31 cellular contexts compared by ENCODE assay signal in genomic region chr2:180847073-180847472, GRCh38.
DNase-seq lines count a peak whose midpoint lies in the region; ATAC-seq and TF ChIP-seq lines count a peak whose summit lies in the region.
"Had no signal": no experiment of that assay in that cellular context is flagged by ENCODE, and none has a peak within 500 bp of the region (broad histone marks: within the 10 kb centered on the region; RNA-seq: fewer than 3 reads in every experiment).

No MANE protein-coding gene starts in this region.

- no TSS peak for BruUV-seq in OCI-LY7 (replicated peaks; lab: Mats Ljungman, UMichigan)

- H4K20me1 ChIP-seq in GM23248 (ENCODE audit: insufficient read depth) = no peaks in the 10 kb centered on the region
- no peaks in the 10 kb centered on the region for H4K20me1 ChIP-seq in OCI-LY7 (ENCODE audit: insufficient read depth, low read length)

- no peaks in the 10 kb centered on the region for H3K27me3 ChIP-seq in GM23248 (replicated peaks; ENCODE audit: insufficient read depth)
- H3K27me3 ChIP-seq in breast epithelium = no peaks in the 10 kb centered on the region
- H3K27me3 ChIP-seq in BE2C = no peaks in the 10 kb centered on the region
- H3K27me3 ChIP-seq: upper lobe of right lung had no signal

- H2AFZ ChIP-seq in GM23248 (no peak overlapping the region), OCI-LY7 (ENCODE audit: low read length) (no peak overlapping the region)

- H3K36me3 Mint-ChIP-seq in endothelial cell (ENCODE audit: low read depth, unreplicated experiment) = no peaks in the 10 kb centered on the region
- H3K36me3 Mint-ChIP-seq: naive thymus-derived CD8-positive, alpha-beta T cell; stimulated activated memory B cell treated with anti-CD40 and anti-IgM and Interleukin-4, amounts not matched to agents 10 μg/mL and 1 μg/mL and 100 μg/mL, for 72 hours; WTC11 had no signal

- TF ChIP-seq POLR2A in breast epithelium (IDR thresholded peaks at IDR 0.05) = no peak

- H3K36me3 ChIP-seq in GM23248 (ENCODE audit: low read depth) = no peaks in the 10 kb centered on the region
- no peaks in the 10 kb centered on the region for H3K36me3 ChIP-seq in OCI-LY7 (ENCODE audit: insufficient read depth, low read length)
- H3K36me3 ChIP-seq in breast epithelium = no peaks in the 10 kb centered on the region
- H3K36me3 ChIP-seq in BE2C = no peaks in the 10 kb centered on the region
- H3K36me3 ChIP-seq: heart right ventricle, lower lobe of right lung, upper lobe of right lung had no signal

- intact Hi-C loops in OCI-LY7 (cut with micrococcal nuclease; ENCODE audit: unreplicated experiment) (no loop called here), breast epithelium (cut with DNase I; ENCODE audit: low total_unique reads) (no loop called here)

- H3K9me3 Mint-ChIP-seq in endothelial cell (ENCODE audit: unreplicated experiment) = no peaks in the 10 kb centered on the region
- H3K9me3 Mint-ChIP-seq: activated CD4-positive, alpha-beta T cell treated with anti-CD3 and anti-CD28 coated beads, Interleukin-2, amount 10 ng/mL, durations not matched to agents 7 days and 5 days; activated naive CD8-positive, alpha-beta T cell treated with anti-CD3 and anti-CD28 coated beads, Interleukin-2, amount 50 U/mL, for 24 hours; naive thymus-derived CD8-positive, alpha-beta T cell; stimulated activated memory B cell treated with anti-CD40 and anti-IgM and Interleukin-4, amounts not matched to agents 10 μg/mL and 1 μg/mL and 100 μg/mL, for 72 hours; WTC11 had no signal

- POLR2A ChIA-PET in OCI-LY7 (lab: Charles Lee) = no interaction called here

- H3K4me2 ChIP-seq in GM23248 (ENCODE audit: unreplicated experiment) (no peak overlapping the region), OCI-LY7 (ENCODE audit: low read length) (no peak overlapping the region)

- no peak overlapping the region for H3K9ac ChIP-seq in GM23248

- H3K4me3 ChIP-seq in GM23248 = no peak overlapping the region
- H3K4me3 ChIP-seq in OCI-LY7 (ENCODE audit: low read depth, low read length, poor library complexity, severe bottlenecking) = no peak overlapping the region
- no peak overlapping the region for H3K4me3 ChIP-seq in breast epithelium
- no peak overlapping the region for H3K4me3 ChIP-seq in BE2C (ENCODE audit: low read depth, low read length)
- H3K4me3 ChIP-seq: heart right ventricle, lower lobe of right lung, upper lobe of right lung had no signal

- H3K4me1 ChIP-seq in GM23248 (ENCODE audit: insufficient read depth) (no peaks in the 10 kb centered on the region), OCI-LY7 (ENCODE audit: insufficient read depth, low read length, poor library complexity, severe bottlenecking) (no peaks in the 10 kb centered on the region), breast epithelium (no peaks in the 10 kb centered on the region), BE2C (no peaks in the 10 kb centered on the region)
- H3K4me1 ChIP-seq: heart right ventricle, lower lobe of right lung, upper lobe of right lung had no signal

- TF ChIP-seq CTCF in 22Rv1 (IDR thresholded peaks at IDR 0.05) (peak; percentile 15; the same call in 1 of the 2 replicates), OCI-LY7 (conservative IDR thresholded peaks at IDR 0.05; ENCODE audit: low read length) (0 out of 2 replicates have a peak, but pooled peaks have one; percentile 13), endothelial cell (IDR thresholded peaks at IDR 0.05; ENCODE audit: unreplicated experiment) (peak; percentile 40), breast epithelium (IDR thresholded peaks at IDR 0.05) (no peak), BE2C (IDR thresholded peaks at IDR 0.05; ENCODE audit: low read depth, low read length) (no peak)

- ATAC-seq in GM18502 (IDR thresholded peaks at IDR 0.05; ENCODE audit: poor library complexity, unreplicated experiment) = no peak
- ATAC-seq: activated naive CD8-positive, alpha-beta T cell treated with anti-CD3 and anti-CD28 coated beads, Interleukin-2, amount 50 U/mL, for 24 hours; heart right ventricle; lower lobe of right lung; naive thymus-derived CD8-positive, alpha-beta T cell; stimulated activated memory B cell treated with anti-CD40 and anti-IgM and Interleukin-4, amounts not matched to agents 10 μg/mL and 1 μg/mL and 100 μg/mL, for 72 hours; upper lobe of right lung; WTC11 had no signal

- H3K27ac ChIP-seq in 22Rv1 (no peak overlapping the region), GM23248 (no peak overlapping the region), OCI-LY7 (ENCODE audit: low read depth, low read length, poor library complexity, severe bottlenecking) (no peak overlapping the region), breast epithelium (no peak overlapping the region)
- H3K27ac ChIP-seq: heart right ventricle, lower lobe of right lung, upper lobe of right lung had no signal

- H3K9me2 ChIP-seq in GM23248 (ENCODE audit: insufficient read depth) = no peaks in the 10 kb centered on the region
- no peaks in the 10 kb centered on the region for H3K9me2 ChIP-seq in OCI-LY7 (ENCODE audit: insufficient read depth, low read length)

- no peaks in the 10 kb centered on the region for H3F3A ChIP-seq in GM23248 (ENCODE audit: insufficient read depth)

- peak; percentile 4 for DNase-seq in GM23248
- DNase-seq in OCI-LY7 (ENCODE audit: low spot score) = no peak
- DNase-seq in endothelial cell (ENCODE audit: low spot score) = no peak
- no peak for DNase-seq in germinal center (ENCODE audit: low spot score)
- no peak for DNase-seq in breast epithelium (ENCODE audit: low spot score in 2 of 2)
- DNase-seq in BE2C = no peak
- DNase-seq: activated CD4-positive, alpha-beta T cell treated with anti-CD3 and anti-CD28 coated beads, Interleukin-2, amount 10 ng/mL, durations not matched to agents 7 days and 5 days; activated naive CD8-positive, alpha-beta T cell treated with anti-CD3 and anti-CD28 coated beads, Interleukin-2, amount 50 U/mL, for 24 hours; activated T-cell treated with anti-CD3 and anti-CD28 coated beads, Interleukin-2, amount 50 U/mL, for 48 hours; C1 segment of cervical spinal cord; EL; erythroblast; foreskin fibroblast; GOT3; heart right ventricle; kidney glomerular epithelial cell; lower lobe of right lung; naive thymus-derived CD8-positive, alpha-beta T cell; NCI-H1417; NCI-H2081 treated with DMSO at 0.1 percent for 48 hours; NK-92 treated with Interleukin-12 subunit alpha and Interleukin-12 subunit beta, amount 100 ng/mL, for 24 hours; retina; stimulated activated CD4-positive, alpha-beta T cell treated with anti-CD3 and anti-CD28 coated beads, Interleukin-4, amount 100 ng/mL, for 4 hours; substantia nigra; SW 1271; T1000; upper lobe of right lung had no signal

- no peaks in the 10 kb centered on the region for H3K4me1 Mint-ChIP-seq in endothelial cell (ENCODE audit: unreplicated experiment)
- H3K4me1 Mint-ChIP-seq: activated CD4-positive, alpha-beta T cell treated with anti-CD3 and anti-CD28 coated beads, Interleukin-2, amount 10 ng/mL, durations not matched to agents 7 days and 5 days; activated naive CD8-positive, alpha-beta T cell treated with anti-CD3 and anti-CD28 coated beads, Interleukin-2, amount 50 U/mL, for 24 hours; naive thymus-derived CD8-positive, alpha-beta T cell; stimulated activated memory B cell treated with anti-CD40 and anti-IgM and Interleukin-4, amounts not matched to agents 10 μg/mL and 1 μg/mL and 100 μg/mL, for 72 hours had no signal

- H3K79me2 ChIP-seq in GM23248 (ENCODE audit: insufficient read depth) = no peaks in the 10 kb centered on the region
- H3K79me2 ChIP-seq in OCI-LY7 (ENCODE audit: insufficient read depth, low read depth, low read length) = no peaks in the 10 kb centered on the region

- no peak overlapping the region for H3K27ac Mint-ChIP-seq in endothelial cell (ENCODE audit: unreplicated experiment)
- H3K27ac Mint-ChIP-seq: activated CD4-positive, alpha-beta T cell treated with anti-CD3 and anti-CD28 coated beads, Interleukin-2, amount 10 ng/mL, durations not matched to agents 7 days and 5 days; activated naive CD8-positive, alpha-beta T cell treated with anti-CD3 and anti-CD28 coated beads, Interleukin-2, amount 50 U/mL, for 24 hours; naive thymus-derived CD8-positive, alpha-beta T cell; stimulated activated memory B cell treated with anti-CD40 and anti-IgM and Interleukin-4, amounts not matched to agents 10 μg/mL and 1 μg/mL and 100 μg/mL, for 72 hours; WTC11 had no signal

- no peaks in the 10 kb centered on the region for H3K27me3 Mint-ChIP-seq in endothelial cell (ENCODE audit: unreplicated experiment)
- H3K27me3 Mint-ChIP-seq: activated CD4-positive, alpha-beta T cell treated with anti-CD3 and anti-CD28 coated beads, Interleukin-2, amount 10 ng/mL, durations not matched to agents 7 days and 5 days; activated naive CD8-positive, alpha-beta T cell treated with anti-CD3 and anti-CD28 coated beads, Interleukin-2, amount 50 U/mL, for 24 hours; stimulated activated memory B cell treated with anti-CD40 and anti-IgM and Interleukin-4, amounts not matched to agents 10 μg/mL and 1 μg/mL and 100 μg/mL, for 72 hours had no signal

- in situ Hi-C loops in GM23248 (cut with MboI) = no loop called here

- H3K9me3 ChIP-seq in GM23248 (ENCODE audit: low read depth) = no peaks in the 10 kb centered on the region
- no peaks in the 10 kb centered on the region for H3K9me3 ChIP-seq in OCI-LY7 (ENCODE audit: low read length)
- H3K9me3 ChIP-seq in breast epithelium = no peaks in the 10 kb centered on the region
- H3K9me3 ChIP-seq in BE2C = no peaks in the 10 kb centered on the region
- H3K9me3 ChIP-seq: heart right ventricle, lower lobe of right lung, upper lobe of right lung had no signal

- H3K4me3 Mint-ChIP-seq in endothelial cell (ENCODE audit: unreplicated experiment) = no peak overlapping the region
- H3K4me3 Mint-ChIP-seq: activated CD4-positive, alpha-beta T cell treated with anti-CD3 and anti-CD28 coated beads, Interleukin-2, amount 10 ng/mL, durations not matched to agents 7 days and 5 days; activated naive CD8-positive, alpha-beta T cell treated with anti-CD3 and anti-CD28 coated beads, Interleukin-2, amount 50 U/mL, for 24 hours; naive thymus-derived CD8-positive, alpha-beta T cell; stimulated activated memory B cell treated with anti-CD40 and anti-IgM and Interleukin-4, amounts not matched to agents 10 μg/mL and 1 μg/mL and 100 μg/mL, for 72 hours; WTC11 had no signal

- CTCF ChIA-PET in OCI-LY7 (lab: Charles Lee; ENCODE audit: unreplicated experiment) = no interaction called here

Comparison
In these comparisons a context has a peak if more than half of its experiments do, and no peak if none do; other contexts are left out.
1. CTCF ChIP-seq: peak in 22Rv1 (single experiment), OCI-LY7 (single experiment) and endothelial cell (single experiment); none in breast epithelium (0 of 3) and BE2C (single experiment).